Comparison of ENCODE assay signal across 8 cellular contexts in the genomic region with DNA sequence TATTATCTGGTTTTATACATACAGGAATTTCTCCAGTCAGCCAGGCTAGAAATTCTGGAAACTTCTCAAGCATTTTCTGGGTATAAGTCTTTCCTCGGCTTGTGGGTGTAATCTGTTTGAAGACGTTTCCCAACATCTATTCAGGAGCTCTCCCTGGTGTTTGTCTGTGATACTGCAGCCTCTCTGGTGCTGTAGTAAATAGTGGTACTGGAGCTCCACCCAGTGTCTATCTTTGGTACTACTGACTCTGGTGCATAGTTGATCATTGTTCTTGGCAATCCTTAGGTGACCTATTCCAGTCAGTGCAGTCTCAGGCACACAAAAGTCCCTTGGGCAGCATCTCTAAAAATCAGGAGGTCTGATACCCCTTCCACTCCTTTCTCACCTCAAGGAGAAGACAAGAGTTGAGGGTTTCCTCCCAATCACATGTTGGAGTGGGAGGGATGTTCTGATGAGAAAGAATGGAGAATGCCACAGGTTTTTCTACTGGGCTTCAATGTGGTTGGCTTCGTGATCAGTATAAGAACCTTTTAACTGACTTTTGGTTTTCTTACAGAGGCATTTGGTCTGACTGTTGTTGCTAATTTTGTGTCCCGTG.
DNase-seq lines count a peak whose midpoint lies in the region; TF ChIP-seq lines count a peak whose summit lies in the region.

No MANE protein-coding gene starts in this region.

- CTCF ChIA-PET in HEK293 (lab: Yijun Ruan, JAX) = interaction anchor here (0.6 to 8.8 kb wide), 15 partner anchors 13 to 1875 kb away, joined by 3 to 80 read pairs (median 3); no protein-coding TSS in a partner anchor
- CTCF ChIA-PET in activated naive CD4-positive, alpha-beta T cell treated with anti-CD3 and anti-CD28 coated beads, Interleukin-2, amount 10 ng/mL, durations not matched to agents 7 days and 5 days (lab: Charles Lee) = interaction anchor here (0.6 to 6.9 kb wide), 17 partner anchors 9 to 691 kb away, joined by 3 to 115 read pairs (median 4); no protein-coding TSS in a partner anchor

- H3K27ac ChIP-seq in HEK293 (ENCODE audit: extremely low read depth, low read depth, low read length) (no peak overlapping the region), SK-N-MC (no peak overlapping the region)

- no peak overlapping the region for H3K4me3 ChIP-seq in HEK293 (ENCODE audit: low read depth, low read length)
- H3K4me3 ChIP-seq in SK-N-MC = peak overlapping the region; percentile 26; the same call in 1 of the 2 replicates

- H3K27ac Mint-ChIP-seq in activated naive CD4-positive, alpha-beta T cell treated with anti-CD3 and anti-CD28 coated beads, Interleukin-2, amount 10 ng/mL, durations not matched to agents 7 days and 5 days = no peak overlapping the region

- H3K4me1 Mint-ChIP-seq in activated naive CD4-positive, alpha-beta T cell treated with anti-CD3 and anti-CD28 coated beads, Interleukin-2, amount 10 ng/mL, durations not matched to agents 7 days and 5 days = peaks cover 26% of the 10 kb centered on the region

- intact Hi-C loops in head of caudate nucleus (cut with DNase I) = loop anchor here (10.0 kb wide), 1 partner anchor 434 kb away; no protein-coding TSS in a partner anchor

- POLR2A ChIA-PET in HEK293 (lab: Yijun Ruan, JAX) = no interaction called here

- H3K4me1 ChIP-seq in HEK293 (ENCODE audit: control insufficient read depth, insufficient read depth, low read length) = no peaks in the 10 kb centered on the region

- H3K36me3 Mint-ChIP-seq in activated naive CD4-positive, alpha-beta T cell treated with anti-CD3 and anti-CD28 coated beads, Interleukin-2, amount 10 ng/mL, durations not matched to agents 7 days and 5 days = peaks cover 2% of the 10 kb centered on the region

- no peak overlapping the region for H3K9ac ChIP-seq in SK-N-MC (ENCODE audit: insufficient read length)

- H3K36me3 ChIP-seq in HEK293 (ENCODE audit: control insufficient read depth in 2 of 2, insufficient read depth in 1 of 2, low read length in 2 of 2) (no peaks in the 10 kb centered on the region), SK-N-MC (ENCODE audit: insufficient read depth, low read length) (no peaks in the 10 kb centered on the region)

- no peaks in the 10 kb centered on the region for H3K9me3 ChIP-seq in HEK293 (ENCODE audit: control insufficient read depth, insufficient read depth, low read depth, low read length)
- H3K9me3 ChIP-seq in SK-N-MC (ENCODE audit: low read depth, low read length) = no peaks in the 10 kb centered on the region; the same call in 1 of the 2 replicates

- peaks cover 14% of the 10 kb centered on the region for H3K9me3 Mint-ChIP-seq in activated naive CD4-positive, alpha-beta T cell treated with anti-CD3 and anti-CD28 coated beads, Interleukin-2, amount 10 ng/mL, durations not matched to agents 7 days and 5 days

- no peak overlapping the region for H3K4me3 Mint-ChIP-seq in activated naive CD4-positive, alpha-beta T cell treated with anti-CD3 and anti-CD28 coated beads, Interleukin-2, amount 10 ng/mL, durations not matched to agents 7 days and 5 days

- peaks cover 26% of the 10 kb centered on the region for H3K27me3 Mint-ChIP-seq in activated naive CD4-positive, alpha-beta T cell treated with anti-CD3 and anti-CD28 coated beads, Interleukin-2, amount 10 ng/mL, durations not matched to agents 7 days and 5 days

- DNase-seq in NAMALWA (ENCODE audit: low spot score) (peak; percentile 93), SK-N-MC (ENCODE audit: low read depth, low spot score) (peak; percentile 79), head of caudate nucleus (peak in 39 of 42 donors; percentile 12 to 95 (median 76)), renal cortical epithelial cell (ENCODE audit: low read depth) (peak; percentile 89), occipital lobe (lab: John Stamatoyannopoulos, UW) (no peak)
- peak; percentile 88 for DNase-seq in activated naive CD4-positive, alpha-beta T cell treated with anti-CD3 and anti-CD28 coated beads, Interleukin-2, amount 10 ng/mL, durations not matched to agents 7 days and 5 days

- TF ChIP-seq CTCF in GM12801 (IDR thresholded peaks at IDR 0.05; ENCODE audit: extremely low read depth, insufficient read length) (peak; percentile 96), HEK293 (tag by site-specific recombination; IDR thresholded peaks at IDR 0.05) (peak; percentile 86)

TF ChIP-seq in HEK293, 187 proteins besides CTCF, POLR2A, EP300 and RAD21 (continues in another document):
- TF ChIP-seq ZBTB44 (tag by site-specific recombination; IDR thresholded peaks at IDR 0.05) (no peak), BCL11B (tag by site-specific recombination; IDR thresholded peaks at IDR 0.05; ENCODE audit: low read depth) (no peak), ZNF398 (tag by site-specific recombination; IDR thresholded peaks at IDR 0.05) (no peak), GLI4 (tag by site-specific recombination; IDR thresholded peaks at IDR 0.05) (no peak), ZBTB20 (tag by site-specific recombination; IDR thresholded peaks at IDR 0.05) (no peak), KLF8 (tag by site-specific recombination; IDR thresholded peaks at IDR 0.05) (no peak), ZNF202 (tag by site-specific recombination; IDR thresholded peaks at IDR 0.05; ENCODE audit: borderline replicate concordance) (no peak), EGR2 (tag by site-specific recombination; IDR thresholded peaks at IDR 0.05; ENCODE audit: low read depth) (no peak), ZNF830 (tag by site-specific recombination; IDR thresholded peaks at IDR 0.05; ENCODE audit: low read depth) (no peak), OVOL3 (tag by site-specific recombination; IDR thresholded peaks at IDR 0.05) (no peak), SP7 (tag by site-specific recombination; IDR thresholded peaks at IDR 0.05) (peak; percentile 45; the same call in 1 of the 2 replicates), ZNF112 (tag by site-specific recombination; IDR thresholded peaks at IDR 0.05) (no peak), ZNF624 (tag by site-specific recombination; IDR thresholded peaks at IDR 0.05) (no peak), REST (tag by site-specific recombination; IDR thresholded peaks at IDR 0.05) (no peak), ZNF610 (tag by site-specific recombination; IDR thresholded peaks at IDR 0.05; ENCODE audit: borderline replicate concordance) (no peak), ZSCAN30 (tag by site-specific recombination; IDR thresholded peaks at IDR 0.05) (peak; percentile 63; the same call in 1 of the 2 replicates)
